In genomic region chr15:62306851-62307504, GRCh38 we compare ENCODE assay signal across 8 cellular contexts.
DNase-seq lines count a peak whose midpoint lies in the region; ATAC-seq, FAIRE-seq and TF ChIP-seq lines count a peak whose summit lies in the region.

No MANE protein-coding gene starts in this region.

- 12% methylated on average over 9 of the region's 9 CpGs for WGBS in thyroid gland, 2 donors

- H3K36me3 ChIP-seq in breast epithelium (no peaks in the 10 kb centered on the region), keratinocyte (ENCODE audit: control insufficient read depth in 2 of 2, extremely low read depth in 1 of 2, insufficient read depth in 2 of 2, low read length in 2 of 2) (no peaks in the 10 kb centered on the region), thyroid gland (no peaks in the 10 kb centered on the region)

- peak overlapping the region; percentile 87 for H2AFZ ChIP-seq in keratinocyte (ENCODE audit: control insufficient read depth, low read length)

- no peak overlapping the region for H3K27ac ChIP-seq in breast epithelium
- peak overlapping the region; percentile 62 for H3K27ac ChIP-seq in keratinocyte (ENCODE audit: control insufficient read depth, insufficient read depth, low read length)
- no peak overlapping the region for H3K27ac ChIP-seq in thyroid gland

- H3K9me1 ChIP-seq in keratinocyte (ENCODE audit: control insufficient read depth, extremely low read depth, insufficient read depth, low read length) = no peaks in the 10 kb centered on the region

- no peak for ATAC-seq in stimulated activated naive CD8-positive, alpha-beta T cell treated with anti-CD3 and anti-CD28 coated beads, Interleukin-15, Interleukin-2, amounts not matched to agents 100 U/mL and 50 U/mL, for 24 hours
- ATAC-seq in HG03095 (IDR thresholded peaks at IDR 0.05; ENCODE audit: unreplicated experiment) = no peak

- H4K20me1 ChIP-seq in keratinocyte (ENCODE audit: control insufficient read depth, extremely low read depth, insufficient read depth, low read length) = no peaks in the 10 kb centered on the region

- no peaks in the 10 kb centered on the region for H3K79me2 ChIP-seq in keratinocyte (ENCODE audit: control insufficient read depth, insufficient read depth, low read length)

- TF ChIP-seq CTCF in breast epithelium (IDR thresholded peaks at IDR 0.05) = peak; percentile 44 to 81 (median 70)
- peak; percentile 54 to 62 (median 60) for TF ChIP-seq CTCF in keratinocyte (optimal IDR thresholded peaks at IDR 0.05 in 1 of 3, IDR thresholded peaks at IDR 0.05 in 1 of 3, conservative IDR thresholded peaks at IDR 0.05 in 1 of 3; ENCODE audit: extremely low read depth in 1 of 3, insufficient read depth in 2 of 3, low read length in 3 of 3)
- TF ChIP-seq CTCF in thyroid gland (IDR thresholded peaks at IDR 0.05) = peak in 5 of 6 experiments; percentile 43 to 86 (median 70)

- H3K9me3 ChIP-seq in breast epithelium (no peaks in the 10 kb centered on the region), keratinocyte (ENCODE audit: control insufficient read depth, low read depth, low read length) (no peaks in the 10 kb centered on the region), thyroid gland (no peaks in the 10 kb centered on the region)

- no peak overlapping the region for H3K9ac ChIP-seq in keratinocyte (ENCODE audit: control insufficient read depth, extremely low read depth, insufficient read depth, low read length)

- H3K4me1 ChIP-seq in breast epithelium (no peaks in the 10 kb centered on the region), keratinocyte (ENCODE audit: control insufficient read depth, extremely low read depth, insufficient read depth, low read length) (peaks cover 21% of the 10 kb centered on the region), thyroid gland (peaks cover 8% of the 10 kb centered on the region in 2 donors)

- H3K4me3 ChIP-seq in breast epithelium = no peak overlapping the region
- H3K4me3 ChIP-seq in keratinocyte (ENCODE audit: control insufficient read depth in 2 of 3, extremely low read depth in 1 of 3, insufficient read depth in 2 of 3, low read depth in 1 of 3, low read length in 3 of 3) = peak overlapping the region in 2 of 3 experiments; percentile 19 to 21
- no peak overlapping the region for H3K4me3 ChIP-seq in thyroid gland (replicated peaks in 1 of 3)

- DNase-seq in DMS53 treated with DMSO at 0.1 percent for 48 hours (lab: John Stamatoyannopoulos, UW; ENCODE audit: unreplicated experiment) (peak; percentile 87), HuH-7 (ENCODE audit: low spot score) (peak; percentile 74), NOMO-1 (lab: John Stamatoyannopoulos, UW; ENCODE audit: unreplicated experiment in 2 of 2) (peak; percentile 66 to 68), breast epithelium (ENCODE audit: low spot score in 2 of 2) (peak in 1 of 2 donors; percentile 24), keratinocyte (ENCODE audit: low read depth, low spot score) (no peak), thyroid gland (peak; percentile 67 to 72)
- DNase-seq in stimulated activated naive CD8-positive, alpha-beta T cell treated with anti-CD3 and anti-CD28 coated beads, Interleukin-15, Interleukin-2, amounts not matched to agents 100 U/mL and 50 U/mL, for 24 hours = no peak

- H3K27me3 ChIP-seq in breast epithelium (no peaks in the 10 kb centered on the region), keratinocyte (ENCODE audit: control insufficient read depth, extremely low read depth, insufficient read depth, low read length) (no peaks in the 10 kb centered on the region), thyroid gland (no peaks in the 10 kb centered on the region)

- peak overlapping the region; percentile 84 for H3K4me2 ChIP-seq in keratinocyte (ENCODE audit: control insufficient read depth, extremely low read depth, insufficient read depth, low read depth, low read length)

- no peak for FAIRE-seq in keratinocyte (lab: Jason Lieb, UNC)

- dilution Hi-C loops in keratinocyte (cut with MboI; ENCODE audit: extremely low pct_ligation_motif_present, low sequenced_read_pairs) = no loop called here

- intact Hi-C loops in breast epithelium (cut with DNase I; ENCODE audit: low total_unique reads) = no loop called here
- intact Hi-C loops in thyroid gland (cut with DNase I) = no loop called here

- TF ChIP-seq POLR2A in breast epithelium (IDR thresholded peaks at IDR 0.05) (no peak), thyroid gland (IDR thresholded peaks at IDR 0.05) (no peak)

Comparison
In these comparisons a context has a peak if more than half of its experiments do, and no peak if none do; other contexts are left out.
1. DNase-seq: peak in DMS53 treated with DMSO at 0.1 percent for 48 hours (single experiment), HuH-7 (single experiment), NOMO-1 (2 of 2) and thyroid gland (2 of 2); none in keratinocyte (single experiment) and stimulated activated naive CD8-positive, alpha-beta T cell treated with anti-CD3 and anti-CD28 coated beads, Interleukin-15, Interleukin-2, amounts not matched to agents 100 U/mL and 50 U/mL, for 24 hours (single experiment).
2. H3K4me3 ChIP-seq: peak in keratinocyte (2 of 3); none in breast epithelium (0 of 3) and thyroid gland (0 of 3).
3. Peak in every context shown above with its lines, with median percentiles within 50 percentile points of each other: CTCF ChIP-seq.